In genomic region chrX:100410083-100410590, GRCh38 we compare ENCODE assay signal across 8 cellular contexts. TPM values are rescaled to one million over a fixed set of nuclear protein-coding genes. Genes with fewer than 3 reads are reported as not detected.
DNase-seq lines count a peak whose midpoint lies in the region; TF ChIP-seq lines count a peak whose summit lies in the region.

Gene PCDH19, minus strand, starts transcription at chrX:100410273. Its CDS starts 1,676 bp downstream, at chrX:100408597.

- no peaks in the 10 kb centered on the region for H3K9me3 Mint-ChIP-seq in chondrocyte (ENCODE audit: low read depth)

- H3K4me3 Mint-ChIP-seq in chondrocyte (ENCODE audit: unreplicated experiment), result peak within 1 kb of the TSS; percentile 89

- TF ChIP-seq CTCF in chondrocyte (IDR thresholded peaks at IDR 0.05), result no peak

- peaks cover 5% of the 10 kb centered on the region for H3K36me3 Mint-ChIP-seq in chondrocyte (ENCODE audit: low read depth)

- H3K27ac Mint-ChIP-seq in chondrocyte (ENCODE audit: unreplicated experiment), result peak within 1 kb of the TSS; percentile 67

- H3K27me3 Mint-ChIP-seq in chondrocyte (ENCODE audit: low read depth), result peaks cover 54% of the 10 kb centered on the region

- peaks cover 35% of the 10 kb centered on the region for H3K4me1 Mint-ChIP-seq in chondrocyte (ENCODE audit: low read depth)

- DNase-seq in NCI-H2081 (lab: John Stamatoyannopoulos, UW) (peak; percentile 60 to 70), NCI-H2081 treated with DMSO at 0.1 percent for 48 hours (lab: John Stamatoyannopoulos, UW) (no peak), chondrocyte (ENCODE audit: low spot score) (peak; percentile 95), kidney glomerular epithelial cell (lab: John Stamatoyannopoulos, UW) (peak; percentile 3), superior temporal gyrus (ENCODE audit: extremely low spot score) (no peak), CD1c-positive myeloid dendritic cell (ENCODE audit: extremely low spot score) (no peak)
- DNase-seq in stimulated activated CD4-positive, alpha-beta T cell treated with anti-CD3 and anti-CD28 coated beads, Interleukin-12 subunit alpha, Interleukin-12 subunit beta, amount 100 ng/mL, for 48 hours (ENCODE audit: low read depth in 2 of 3, low spot score in 1 of 3), result peak in 2 of 3 donors; percentile 29 to 32

TF ChIP-seq in PFSK-1, 5 proteins besides CTCF, POLR2A, EP300 and RAD21:
- TF ChIP-seq POLR2AphosphoS5 (IDR thresholded peaks at IDR 0.05; ENCODE audit: low read depth, low read length) (peak; percentile 89), TAF1 (IDR thresholded peaks at IDR 0.05; ENCODE audit: borderline replicate concordance, insufficient read depth, low read length) (peak; percentile 89; the same call in 1 of the 2 replicates), FOXP2 (optimal IDR thresholded peaks at IDR 0.05; ENCODE audit: borderline replicate concordance, extremely low read depth, extremely low read length, insufficient read depth) (no peak), SIN3A (IDR thresholded peaks at IDR 0.05; ENCODE audit: borderline replicate concordance, insufficient read depth, low read length) (no peak)

RNA-seq across cellular contexts. Expression of gene PCDH19, which starts in this region (rescaled TPM):
- 2.1 TPM for polyA plus RNA-seq in PFSK-1 (2012; ENCODE audit: insufficient read length, low read depth)
- 5.0 to 63.2 TPM (median 5.3 TPM) in 3 replicates for total RNA-seq in chondrocyte

Comparison
In these comparisons a context has a peak if more than half of its experiments do, and no peak if none do; other contexts are left out.
1. DNase-seq: peak in NCI-H2081 (2 of 2), chondrocyte (single experiment), kidney glomerular epithelial cell (single experiment) and stimulated activated CD4-positive, alpha-beta T cell treated with anti-CD3 and anti-CD28 coated beads, Interleukin-12 subunit alpha, Interleukin-12 subunit beta, amount 100 ng/mL, for 48 hours (2 of 3); none in NCI-H2081 treated with DMSO at 0.1 percent for 48 hours (single experiment), superior temporal gyrus (single experiment) and CD1c-positive myeloid dendritic cell (single experiment).